1 cellular context compared by ENCODE assay signal in genomic region chr11:17256512-17256911, GRCh38.
TF ChIP-seq lines count a peak whose summit lies in the region.

No MANE protein-coding gene starts in this region.

TF ChIP-seq in HepG2, 621 proteins besides CTCF, POLR2A, EP300 and RAD21 (continued from another document):
- TF ChIP-seq, protein P1, sequence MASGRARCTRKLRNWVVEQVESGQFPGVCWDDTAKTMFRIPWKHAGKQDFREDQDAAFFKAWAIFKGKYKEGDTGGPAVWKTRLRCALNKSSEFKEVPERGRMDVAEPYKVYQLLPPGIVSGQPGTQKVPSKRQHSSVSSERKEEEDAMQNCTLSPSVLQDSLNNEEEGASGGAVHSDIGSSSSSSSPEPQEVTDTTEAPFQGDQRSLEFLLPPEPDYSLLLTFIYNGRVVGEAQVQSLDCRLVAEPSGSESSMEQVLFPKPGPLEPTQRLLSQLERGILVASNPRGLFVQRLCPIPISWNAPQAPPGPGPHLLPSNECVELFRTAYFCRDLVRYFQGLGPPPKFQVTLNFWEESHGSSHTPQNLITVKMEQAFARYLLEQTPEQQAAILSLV (CRISPR knock-in tag; IDR thresholded peaks at IDR 0.05; ENCODE audit: borderline replicate concordance): no peak
- TF ChIP-seq KDM6A (CRISPR knock-in tag; IDR thresholded peaks at IDR 0.05; ENCODE audit: low read depth): no peak
